1 cellular context compared by ENCODE assay signal in genomic region chr4:105600951-105601350, GRCh38.
TF ChIP-seq lines count a peak whose summit lies in the region.

No MANE protein-coding gene starts in this region.

TF ChIP-seq in GM12878, 131 proteins besides CTCF, POLR2A, EP300 and RAD21:
- TF ChIP-seq, protein P1, sequence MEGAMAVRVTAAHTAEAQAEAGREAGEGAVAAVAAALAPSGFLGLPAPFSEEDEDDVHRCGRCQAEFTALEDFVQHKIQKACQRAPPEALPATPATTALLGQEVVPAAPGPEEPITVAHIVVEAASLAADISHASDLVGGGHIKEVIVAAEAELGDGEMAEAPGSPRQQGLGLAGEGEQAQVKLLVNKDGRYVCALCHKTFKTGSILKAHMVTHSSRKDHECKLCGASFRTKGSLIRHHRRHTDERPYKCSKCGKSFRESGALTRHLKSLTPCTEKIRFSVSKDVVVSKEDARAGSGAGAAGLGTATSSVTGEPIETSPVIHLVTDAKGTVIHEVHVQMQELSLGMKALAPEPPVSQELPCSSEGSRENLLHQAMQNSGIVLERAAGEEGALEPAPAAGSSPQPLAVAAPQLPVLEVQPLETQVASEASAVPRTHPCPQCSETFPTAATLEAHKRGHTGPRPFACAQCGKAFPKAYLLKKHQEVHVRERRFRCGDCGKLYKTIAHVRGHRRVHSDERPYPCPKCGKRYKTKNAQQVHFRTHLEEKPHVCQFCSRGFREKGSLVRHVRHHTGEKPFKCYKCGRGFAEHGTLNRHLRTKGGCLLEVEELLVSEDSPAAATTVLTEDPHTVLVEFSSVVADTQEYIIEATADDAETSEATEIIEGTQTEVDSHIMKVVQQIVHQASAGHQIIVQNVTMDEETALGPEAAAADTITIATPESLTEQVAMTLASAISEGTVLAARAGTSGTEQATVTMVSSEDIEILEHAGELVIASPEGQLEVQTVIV (IDR thresholded peaks at IDR 0.05; ENCODE audit: borderline replicate concordance, partially characterized antibody) = no peak
- TF ChIP-seq NR2F1 (conservative IDR thresholded peaks at IDR 0.05) = peak; percentile 59; the same call in 1 of the 2 replicates
- TF ChIP-seq JUNB (IDR thresholded peaks at IDR 0.05) = peak; percentile 49; the same call in 1 of the 2 replicates
- TF ChIP-seq SP1 (IDR thresholded peaks at IDR 0.05; ENCODE audit: low read depth, low read length) = no peak
- TF ChIP-seq YBX1 (IDR thresholded peaks at IDR 0.05) = no peak
- TF ChIP-seq ZNF207 (IDR thresholded peaks at IDR 0.05; ENCODE audit: borderline replicate concordance) = no peak
- TF ChIP-seq MYC (IDR thresholded peaks at IDR 0.05; ENCODE audit: insufficient read depth, insufficient read length, insufficient replicate concordance, low read length, severe bottlenecking) = no peak
- peak; percentile 79 for TF ChIP-seq ATF7 (IDR thresholded peaks at IDR 0.05; ENCODE audit: low read depth)
- TF ChIP-seq ZBED1 (IDR thresholded peaks at IDR 0.05; ENCODE audit: borderline replicate concordance) = no peak
- TF ChIP-seq LARP7 (IDR thresholded peaks at IDR 0.05) = no peak
- no peak for TF ChIP-seq KDM1A (IDR thresholded peaks at IDR 0.05; ENCODE audit: borderline replicate concordance)
- no peak for TF ChIP-seq MEF2A (IDR thresholded peaks at IDR 0.05; ENCODE audit: insufficient read depth, low read depth, low read length)
- TF ChIP-seq MTA2 (IDR thresholded peaks at IDR 0.05; ENCODE audit: low read depth) = peak; percentile 22; the same call in 1 of the 2 replicates
- TF ChIP-seq CREB1 (IDR thresholded peaks at IDR 0.05; ENCODE audit: low read depth) = 0 out of 2 replicates have a peak, but pooled peaks have one; percentile 48
- no peak for TF ChIP-seq RAD51 (IDR thresholded peaks at IDR 0.05)
